ENCODE assay signal across 11 cellular contexts in genomic region chr12:26010293-26010821, GRCh38. TPM values are rescaled to one million over a fixed set of nuclear protein-coding genes. Genes with fewer than 3 reads are reported as not detected.
DNase-seq lines count a peak whose midpoint lies in the region; ATAC-seq and TF ChIP-seq lines count a peak whose summit lies in the region.
"Had no signal": no experiment of that assay in that cellular context is flagged by ENCODE, and none has a peak within 500 bp of the region (broad histone marks: within the 10 kb centered on the region; RNA-seq: fewer than 3 reads in every experiment).

No MANE protein-coding gene starts in this region.

- CTCF ChIA-PET in mammary epithelial cell (lab: Charles Lee; ENCODE audit: low non-redundant PET), result no interaction called here

- H3K4me1 ChIP-seq in mammary epithelial cell (ENCODE audit: insufficient read depth, low read length) (peaks cover 20% of the 10 kb centered on the region), lower lobe of right lung (peaks cover 16% of the 10 kb centered on the region), upper lobe of right lung (peaks cover 24% of the 10 kb centered on the region)

- no TSS peak for BruUV-seq in mammary epithelial cell (replicated peaks; lab: Mats Ljungman, UMichigan)

- H3K4me1 Mint-ChIP-seq in glutamatergic neuron (ENCODE audit: low read depth, unreplicated experiment), result peaks cover 13% of the 10 kb centered on the region

- H4K20me1 ChIP-seq in mammary epithelial cell (ENCODE audit: insufficient read depth, low read length), result no peaks in the 10 kb centered on the region

- no peaks in the 10 kb centered on the region for H3K27me3 Mint-ChIP-seq in glutamatergic neuron (ENCODE audit: unreplicated experiment)
- H3K27me3 Mint-ChIP-seq: activated naive CD8-positive, alpha-beta T cell treated with anti-CD3 and anti-CD28 coated beads, Interleukin-2, amount 10 ng/mL, durations not matched to agents 7 days and 5 days had no signal

- no peaks in the 10 kb centered on the region for H3K36me3 Mint-ChIP-seq in glutamatergic neuron (ENCODE audit: unreplicated experiment)
- H3K36me3 Mint-ChIP-seq: activated naive CD8-positive, alpha-beta T cell treated with anti-CD3 and anti-CD28 coated beads, Interleukin-2, amount 10 ng/mL, durations not matched to agents 7 days and 5 days had no signal

- in situ Hi-C loops in mammary epithelial cell (cut with MboI; ENCODE audit: low sequenced_read_pairs in 2 of 2), result no loop called here

- H3K79me2 ChIP-seq in mammary epithelial cell (ENCODE audit: insufficient read depth, low read length), result peaks cover 79% of the 10 kb centered on the region

- intact Hi-C loops in mammary epithelial cell (cut with micrococcal nuclease), result no loop called here
- intact Hi-C loops in lower lobe of right lung (cut with DNase I), result no loop called here
- intact Hi-C loops in upper lobe of right lung (cut with DNase I), result no loop called here

- TF ChIP-seq CTCF in mammary epithelial cell (conservative IDR thresholded peaks at IDR 0.05 in 1 of 2, IDR thresholded peaks at IDR 0.05 in 1 of 2; ENCODE audit: extremely low read depth in 1 of 2, insufficient read depth in 1 of 2, low read depth in 1 of 2, low read length in 2 of 2) (no peak), lower lobe of right lung (IDR thresholded peaks at IDR 0.05) (no peak), upper lobe of right lung (IDR thresholded peaks at IDR 0.05) (no peak), glutamatergic neuron (IDR thresholded peaks at IDR 0.05; ENCODE audit: partially characterized antibody, unreplicated experiment) (no peak)

- H3K9me3 ChIP-seq in mammary epithelial cell (replicated peaks; ENCODE audit: insufficient read depth, low read length) (no peaks in the 10 kb centered on the region), lower lobe of right lung (no peaks in the 10 kb centered on the region), upper lobe of right lung (no peaks in the 10 kb centered on the region)

- H3K4me2 ChIP-seq in mammary epithelial cell (ENCODE audit: insufficient read depth, low read depth, low read length), result peak overlapping the region; percentile 47

- H3K27me3 ChIP-seq in mammary epithelial cell (ENCODE audit: insufficient read depth, low read length) (no peaks in the 10 kb centered on the region), lower lobe of right lung (ENCODE audit: low read depth) (no peaks in the 10 kb centered on the region), upper lobe of right lung (no peaks in the 10 kb centered on the region)

- H3K4me3 ChIP-seq in mammary epithelial cell (replicated peaks in 1 of 3; ENCODE audit: insufficient read depth in 1 of 3, low read depth in 2 of 3, low read length in 3 of 3) (no peak overlapping the region), lower lobe of right lung (no peak overlapping the region), upper lobe of right lung (no peak overlapping the region)

- H3K9ac ChIP-seq in mammary epithelial cell (ENCODE audit: insufficient read depth, low read length), result no peak overlapping the region

- H3K4me3 Mint-ChIP-seq in glutamatergic neuron (ENCODE audit: unreplicated experiment), result no peak overlapping the region
- H3K4me3 Mint-ChIP-seq: activated naive CD8-positive, alpha-beta T cell treated with anti-CD3 and anti-CD28 coated beads, Interleukin-2, amount 10 ng/mL, durations not matched to agents 7 days and 5 days had no signal

- WGBS in mammary epithelial cell (ENCODE audit: low coverage, missing lambda C conversion rate), result 26% methylated on average over 6 of the region's 6 CpGs

- H3K27ac Mint-ChIP-seq in glutamatergic neuron (ENCODE audit: unreplicated experiment), result no peak overlapping the region
- H3K27ac Mint-ChIP-seq: activated naive CD8-positive, alpha-beta T cell treated with anti-CD3 and anti-CD28 coated beads, Interleukin-2, amount 10 ng/mL, durations not matched to agents 7 days and 5 days had no signal

- DNase-seq in NCI-H1105 treated with DMSO at 0.1 percent for 48 hours (lab: John Stamatoyannopoulos, UW) (peak; percentile 29), mammary epithelial cell (peak; percentile 53), lower lobe of right lung (no peak), upper lobe of right lung (no peak), glutamatergic neuron (no peak), NCI-H2227 (lab: John Stamatoyannopoulos, UW; ENCODE audit: unreplicated experiment) (no peak)
- DNase-seq: activated naive CD8-positive, alpha-beta T cell treated with anti-CD3 and anti-CD28 coated beads, Interleukin-2, amount 10 ng/mL, durations not matched to agents 7 days and 5 days; GF-D8; Kasumi-1; NK-92 treated with Interleukin-12 subunit alpha and Interleukin-12 subunit beta, amount 100 ng/mL, for 24 hours had no signal

- dilution Hi-C loops in mammary epithelial cell (cut with HindIII; ENCODE audit: low sequenced_read_pairs), result no loop called here

- peak in 1 of 2 donors; percentile 29 for ATAC-seq in lower lobe of right lung
- peak; percentile 23 for ATAC-seq in upper lobe of right lung
- ATAC-seq in HG02970 (IDR thresholded peaks at IDR 0.05; ENCODE audit: low FRiP score, unreplicated experiment), result no peak

- H3K36me3 ChIP-seq in mammary epithelial cell (ENCODE audit: insufficient read depth, low read length), result no peaks in the 10 kb centered on the region
- no peaks in the 10 kb centered on the region for H3K36me3 ChIP-seq in lower lobe of right lung
- H3K36me3 ChIP-seq in upper lobe of right lung, result no peaks in the 10 kb centered on the region

- no peaks in the 10 kb centered on the region for H3K9me3 Mint-ChIP-seq in glutamatergic neuron (ENCODE audit: unreplicated experiment)
- H3K9me3 Mint-ChIP-seq: activated naive CD8-positive, alpha-beta T cell treated with anti-CD3 and anti-CD28 coated beads, Interleukin-2, amount 10 ng/mL, durations not matched to agents 7 days and 5 days had no signal

- H3K27ac ChIP-seq in mammary epithelial cell (ENCODE audit: insufficient read depth, low read depth, low read length) (peak overlapping the region; percentile 38), lower lobe of right lung (peak overlapping the region; percentile 19), upper lobe of right lung (peak overlapping the region; percentile 25)

- peak overlapping the region; percentile 30 for H2AFZ ChIP-seq in mammary epithelial cell (ENCODE audit: low read depth, low read length)

RNA-seq across cellular contexts. Expression of gene RASSF8, which starts 51.9 kb away (rescaled TPM):
- total RNA-seq in mammary epithelial cell, result 10 to 100 TPM; 31.3 to 35.3 TPM
- 12.2 TPM for polyA plus RNA-seq in mammary epithelial cell
- 46.8 TPM for polyA minus RNA-seq in mammary epithelial cell
- 62.1 TPM for total RNA-seq in lower lobe of right lung
- 85.7 TPM for total RNA-seq in upper lobe of right lung
- total RNA-seq in glutamatergic neuron (ENCODE audit: unreplicated experiment), result 41.3 TPM

Comparison
In these comparisons a context has a peak if more than half of its experiments do, and no peak if none do; other contexts are left out.
1. DNase-seq: peak in NCI-H1105 treated with DMSO at 0.1 percent for 48 hours (single experiment) and mammary epithelial cell (single experiment); none in lower lobe of right lung (single experiment), upper lobe of right lung (single experiment), glutamatergic neuron (single experiment) and NCI-H2227 (single experiment).
2. Peak in every context shown above with its lines, with median percentiles within 50 percentile points of each other: H3K27ac ChIP-seq.